In the genomic region with DNA sequence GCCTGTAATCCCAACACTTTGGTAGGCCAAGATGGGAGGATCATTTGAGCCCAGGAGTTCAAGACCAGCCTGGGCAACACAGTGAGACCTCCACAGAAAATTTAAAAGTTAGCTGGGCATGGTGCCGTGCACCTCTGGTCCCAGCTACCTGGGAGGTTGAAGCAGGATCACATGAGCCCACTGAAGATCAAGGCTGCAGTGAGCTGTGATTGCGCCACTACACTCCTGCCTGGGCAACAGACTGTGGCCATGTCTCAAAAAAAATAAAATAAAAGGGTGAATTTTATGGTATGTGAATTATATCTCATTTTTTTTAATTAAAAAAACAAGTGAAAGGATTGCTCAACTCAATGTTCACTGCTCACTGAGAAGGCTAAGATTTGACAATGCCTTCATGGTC, we compare ENCODE assay signal across 27 cellular contexts. TPM values are rescaled to one million over a fixed set of nuclear protein-coding genes. Genes with fewer than 3 reads are reported as not detected.
DNase-seq lines count a peak whose midpoint lies in the region; ATAC-seq, FAIRE-seq and TF ChIP-seq lines count a peak whose summit lies in the region.
"Had no signal": no experiment of that assay in that cellular context is flagged by ENCODE, and none has a peak within 500 bp of the region (broad histone marks: within the 10 kb centered on the region; RNA-seq: fewer than 3 reads in every experiment).

No MANE protein-coding gene starts in this region.

- no peak overlapping the region for H2BK20ac ChIP-seq in H1 (ENCODE audit: low read length)

- H2AFZ ChIP-seq in mammary epithelial cell (ENCODE audit: low read depth, low read length) (no peak overlapping the region), H1 (ENCODE audit: low read length) (no peak overlapping the region)

- H3K9ac ChIP-seq in mammary epithelial cell (ENCODE audit: insufficient read depth, low read length) (no peak overlapping the region), H1 (replicated peaks in 1 of 4; ENCODE audit: extremely low read depth in 1 of 4, low read depth in 3 of 4, low read length in 3 of 4) (no peak overlapping the region)

- H3K23me2 ChIP-seq in H1 (ENCODE audit: low read depth, low read length), result no peaks in the 10 kb centered on the region

- peaks cover 38% of the 10 kb centered on the region for H3K4me1 Mint-ChIP-seq in MCF 10A (ENCODE audit: insufficient read depth, unreplicated experiment)
- peaks cover 62% of the 10 kb centered on the region for H3K4me1 Mint-ChIP-seq in T-helper 17 cell

- no peak overlapping the region for H4K91ac ChIP-seq in H1 (replicated peaks; ENCODE audit: insufficient read length, low read length)

- peaks cover 96% of the 10 kb centered on the region for H3K79me2 ChIP-seq in mammary epithelial cell (ENCODE audit: insufficient read depth, low read length)
- H3K79me2 ChIP-seq in H1 (ENCODE audit: control insufficient read depth in 1 of 2, insufficient read depth in 2 of 2, low read length in 2 of 2), result peaks cover 28 to 100% of the 10 kb centered on the region in 2 experiments

- no peaks in the 10 kb centered on the region for H3K27me3 Mint-ChIP-seq in MCF 10A (ENCODE audit: insufficient read depth, unreplicated experiment)
- no peaks in the 10 kb centered on the region for H3K27me3 Mint-ChIP-seq in T-helper 17 cell

- ATAC-seq in T-helper 17 cell, result no peak
- ATAC-seq: gastrocnemius medialis, GM12878, lower lobe of right lung, SK-N-SH treated with all-trans-retinoic acid at 6 μM for 48 hours had no signal

- H3K36me3 ChIP-seq in mammary epithelial cell (ENCODE audit: insufficient read depth, low read length) (peaks cover 4% of the 10 kb centered on the region), H1 (ENCODE audit: control insufficient read depth in 2 of 4, insufficient read depth in 4 of 4, low read length in 3 of 4) (peaks cover 0 to 25% (median 2%) of the 10 kb centered on the region in 4 experiments; a peak in 3 of 8 replicates)
- H3K36me3 ChIP-seq: gastrocnemius medialis had no signal

- no peaks in the 10 kb centered on the region for H3K4me1 ChIP-seq in mammary epithelial cell (ENCODE audit: insufficient read depth, low read length)
- peaks cover 0 to 3% (median 0%) of the 10 kb centered on the region in 4 experiments; a peak in 3 of 7 replicates for H3K4me1 ChIP-seq in H1 (replicated peaks in 1 of 4; ENCODE audit: control insufficient read depth in 3 of 4, insufficient read depth in 4 of 4, low read length in 3 of 4)

- CTCF ChIA-PET in MCF 10A (lab: Yijun Ruan, JAX) (interaction anchor here (0.9 to 1.1 kb wide), 2 partner anchors 96 to 120 kb away, joined by 3 read pairs; no protein-coding TSS in a partner anchor), mammary epithelial cell (lab: Charles Lee; ENCODE audit: low non-redundant PET) (interaction anchor here (0.7 kb wide), 1 partner anchor 49 kb away, joined by 8 read pairs; no protein-coding TSS in a partner anchor), H1 (lab: Charles Lee; ENCODE audit: partially characterized antibody) (interaction anchor here (1.2 to 2.0 kb wide), 2 partner anchors 46 to 67 kb away, joined by 3 to 7 read pairs; no protein-coding TSS in a partner anchor)

- H3K14ac ChIP-seq in H1 (ENCODE audit: insufficient read length), result no peak overlapping the region

- no peak overlapping the region for H3K4ac ChIP-seq in H1 (replicated peaks; ENCODE audit: insufficient read length, low read depth, low read length)

- TF ChIP-seq POLR2A in H1 (IDR thresholded peaks at IDR 0.05; ENCODE audit: control extremely low read depth in 1 of 2, low read depth in 2 of 2, low read length in 2 of 2) (no peak), lower leg skin (IDR thresholded peaks at IDR 0.05) (no peak), erythroblast (IDR thresholded peaks at IDR 0.05; ENCODE audit: low read length) (no peak)

- no peak overlapping the region for H2BK12ac ChIP-seq in H1 (ENCODE audit: low read depth, low read length)

- no peak for TF ChIP-seq EP300 in H1 (IDR thresholded peaks at IDR 0.05; ENCODE audit: borderline replicate concordance in 1 of 2, low read depth in 2 of 2, low read length in 2 of 2)

- no peaks in the 10 kb centered on the region for H3K27me3 ChIP-seq in mammary epithelial cell (ENCODE audit: insufficient read depth, low read length)
- no peaks in the 10 kb centered on the region for H3K27me3 ChIP-seq in H1 (replicated peaks in 1 of 4; ENCODE audit: control insufficient read depth in 3 of 4, extremely low read depth in 1 of 4, insufficient read depth in 3 of 4, low read length in 3 of 4)
- H3K27me3 ChIP-seq: dorsolateral prefrontal cortex, gastrocnemius medialis had no signal

- TF ChIP-seq CTCF in MCF 10A (IDR thresholded peaks at IDR 0.05; ENCODE audit: unreplicated experiment), result no peak
- TF ChIP-seq CTCF in mammary epithelial cell (conservative IDR thresholded peaks at IDR 0.05 in 1 of 2, IDR thresholded peaks at IDR 0.05 in 1 of 2; ENCODE audit: extremely low read depth in 1 of 2, insufficient read depth in 1 of 2, low read depth in 1 of 2, low read length in 2 of 2), result no peak
- no peak for TF ChIP-seq CTCF in H1 (IDR thresholded peaks at IDR 0.05; ENCODE audit: control extremely low read depth in 1 of 3, insufficient read depth in 1 of 3, low read depth in 1 of 3, low read length in 3 of 3)
- no peak for TF ChIP-seq CTCF in lower leg skin (IDR thresholded peaks at IDR 0.05)
- no peak for TF ChIP-seq CTCF in coronary artery (IDR thresholded peaks at IDR 0.05)

- POLR2A ChIA-PET in MCF 10A (lab: Yijun Ruan, JAX), result interaction anchor here (0.9 to 9.6 kb wide), 3 partner anchors 8 to 63 kb away, joined by 3 to 193 read pairs (median 4); a partner anchor contains a TSS
- POLR2A ChIA-PET in H1 (lab: Charles Lee; ENCODE audit: partially characterized antibody), result interaction anchor here (1.0 to 1.5 kb wide), 2 partner anchors 9 to 12 kb away, joined by 4 to 5 read pairs; a partner anchor contains a TSS

- intact Hi-C loops in MCF 10A (cut with micrococcal nuclease) (no loop called here), mammary epithelial cell (cut with micrococcal nuclease) (no loop called here), lower leg skin (cut with DNase I; ENCODE audit: low total_unique reads) (no loop called here)

- TF ChIP-seq RAD21 in H1 (IDR thresholded peaks at IDR 0.05 in 1 of 2, conservative IDR thresholded peaks at IDR 0.05 in 1 of 2; ENCODE audit: low read depth in 2 of 2, low read length in 2 of 2), result no peak

- no peaks in the 10 kb centered on the region; the same call in 1 of the 2 replicates for H3K79me1 ChIP-seq in H1 (ENCODE audit: low read depth, low read length)

- H3K27ac Mint-ChIP-seq in MCF 10A (ENCODE audit: low read depth, unreplicated experiment) (peak overlapping the region; percentile 55), T-helper 17 cell (peak overlapping the region; percentile 74)
- H3K27ac Mint-ChIP-seq: nephron had no signal

- dilution Hi-C loops in mammary epithelial cell (cut with HindIII; ENCODE audit: low sequenced_read_pairs), result no loop called here

- no peak overlapping the region for H3K27ac ChIP-seq in mammary epithelial cell (ENCODE audit: insufficient read depth, low read depth, low read length)
- H3K27ac ChIP-seq in H1 (ENCODE audit: low read depth, low read length), result no peak overlapping the region
- no peak overlapping the region for H3K27ac ChIP-seq in coronary artery
- H3K27ac ChIP-seq: dorsolateral prefrontal cortex, gastrocnemius medialis, lower lobe of right lung, thoracic aorta had no signal

- H2BK5ac ChIP-seq in H1 (ENCODE audit: low read depth, low read length), result no peak overlapping the region

- no peak overlapping the region for H3K18ac ChIP-seq in H1 (ENCODE audit: extremely low read depth, low read length)

- no peaks in the 10 kb centered on the region for H3K9me3 Mint-ChIP-seq in MCF 10A (ENCODE audit: unreplicated experiment)
- H3K9me3 Mint-ChIP-seq: nephron; T-helper 1 cell treated with Interleukin-12 subunit alpha and Interleukin-12 subunit beta and Interleukin-4 antibody, amounts not matched to agents 30 μg/mL and 1 μg/mL, for 36 hours had no signal

- BruUV-seq in MCF 10A (replicated peaks; lab: Mats Ljungman, UMichigan) (no TSS peak), mammary epithelial cell (replicated peaks; lab: Mats Ljungman, UMichigan) (no TSS peak)

- H4K20me1 ChIP-seq in mammary epithelial cell (ENCODE audit: insufficient read depth, low read length), result no peaks in the 10 kb centered on the region
- peaks cover 15 to 16% of the 10 kb centered on the region in 2 experiments for H4K20me1 ChIP-seq in H1 (replicated peaks in 1 of 2; ENCODE audit: control insufficient read depth in 1 of 2, insufficient read depth in 2 of 2, low read length in 2 of 2)

- 100% methylated on average over 1 of the region's 2 CpGs for WGBS in mammary epithelial cell (ENCODE audit: low coverage, missing lambda C conversion rate)
- WGBS in H1 (ENCODE audit: extremely low coverage in 1 of 2, insufficient coverage in 1 of 2, insufficient read length in 1 of 2, insufficient replicate concordance in 2 of 2, low coverage in 1 of 2, low lambda C conversion rate in 2 of 2, missing lambda C conversion rate in 1 of 2), 2 experiments, result 92% methylated on average over 2 of the region's 2 CpGs; no CpG with 5 or more reads in 1 of the 2 experiments
- 90 to 98% methylated on average over 2 of the region's 2 CpGs for WGBS in lower leg skin, 2 donors

- H3K4me3 ChIP-seq in mammary epithelial cell (replicated peaks in 1 of 3; ENCODE audit: insufficient read depth in 1 of 3, low read depth in 2 of 3, low read length in 3 of 3), result no peak overlapping the region
- no peak overlapping the region for H3K4me3 ChIP-seq in H1 (ENCODE audit: extremely low read depth in 1 of 4, insufficient read depth in 2 of 4, low read depth in 3 of 4, low read length in 4 of 4)
- H3K4me3 ChIP-seq in lower leg skin (ENCODE audit: low read depth, poor library complexity, severe bottlenecking), result no peak overlapping the region
- no peak overlapping the region for H3K4me3 ChIP-seq in coronary artery
- H3K4me3 ChIP-seq: dorsolateral prefrontal cortex, gastrocnemius medialis, GM12878, HAP-1, lower lobe of right lung, thoracic aorta had no signal

- no peak for FAIRE-seq in H1 (lab: Jason Lieb, UNC)
- FAIRE-seq: GM12878, TTC549, urothelium cell line had no signal

- no peak for DNase-seq in MCF 10A (ENCODE audit: unreplicated experiment)
- no peak for DNase-seq in mammary epithelial cell
- DNase-seq in T-helper 17 cell, result no peak
- no peak for DNase-seq in H1 (ENCODE audit: low read depth in 1 of 2, low spot score in 2 of 2)
- no peak for DNase-seq in lower leg skin (ENCODE audit: low spot score in 2 of 2)
- DNase-seq in erythroblast (lab: John Stamatoyannopoulos, UW), result no peak
- no peak for DNase-seq in coronary artery (ENCODE audit: low spot score)
- DNase-seq: activated effector memory CD4-positive, alpha-beta T cell treated with Interleukin-2 at 50 U/mL for 16 hours; amygdala; DMS153; dorsolateral prefrontal cortex; gastrocnemius medialis; kidney glomerular epithelial cell; lower lobe of right lung; NCI-H146; NCI-H226; NCI-H69; Right ventricle myocardium superior; stimulated activated naive CD4-positive, alpha-beta T cell treated with Interleukin-2 at 50 U/mL for 16 hours had no signal

- no peak overlapping the region for H3K56ac ChIP-seq in H1 (replicated peaks; ENCODE audit: insufficient read length, low read depth, low read length)

- H4K5ac ChIP-seq in H1 (ENCODE audit: insufficient read length, low read depth, low read length), result no peak overlapping the region

- no peak overlapping the region for H3K4me3 Mint-ChIP-seq in MCF 10A (ENCODE audit: unreplicated experiment)
- peak overlapping the region; percentile 15 for H3K4me3 Mint-ChIP-seq in T-helper 17 cell
- H3K4me3 Mint-ChIP-seq: nephron; T-helper 1 cell treated with Interleukin-12 subunit alpha and Interleukin-12 subunit beta and Interleukin-4 antibody, amounts not matched to agents 30 μg/mL and 1 μg/mL, for 36 hours had no signal

- no peak overlapping the region for H2BK15ac ChIP-seq in H1 (ENCODE audit: low read length)

- in situ Hi-C loops in mammary epithelial cell (cut with MboI; ENCODE audit: low sequenced_read_pairs in 2 of 2), result no loop called here

- no peak overlapping the region for H3K4me2 ChIP-seq in mammary epithelial cell (ENCODE audit: insufficient read depth, low read depth, low read length)
- H3K4me2 ChIP-seq in H1 (ENCODE audit: insufficient read depth in 1 of 2, low read depth in 2 of 2, low read length in 2 of 2), result no peak overlapping the region

- H3K9me3 ChIP-seq in mammary epithelial cell (replicated peaks; ENCODE audit: insufficient read depth, low read length) (no peaks in the 10 kb centered on the region), T-helper 17 cell (ENCODE audit: control insufficient read depth, low read length, poor library complexity, severe bottlenecking) (no peaks in the 10 kb centered on the region), H1 (ENCODE audit: insufficient read depth in 2 of 2, low read depth in 1 of 2, low read length in 1 of 2) (no peaks in the 10 kb centered on the region)
- H3K9me3 ChIP-seq: gastrocnemius medialis, HAP-1, lower lobe of right lung, thoracic aorta had no signal

- no peak overlapping the region for H2AK5ac ChIP-seq in H1 (ENCODE audit: low read depth, low read length)

- H2BK120ac ChIP-seq in H1 (replicated peaks; ENCODE audit: low read depth, low read length), result no peak overlapping the region

- peaks cover 47% of the 10 kb centered on the region for H3K36me3 Mint-ChIP-seq in MCF 10A (ENCODE audit: insufficient read depth, unreplicated experiment)
- H3K36me3 Mint-ChIP-seq in T-helper 17 cell (ENCODE audit: low read depth), result peaks cover 19% of the 10 kb centered on the region

- H3K23ac ChIP-seq in H1 (ENCODE audit: insufficient read length), result no peak overlapping the region

- H4K8ac ChIP-seq in H1 (ENCODE audit: extremely low read depth, insufficient read depth, low read length), result no peak overlapping the region

RNA-seq across cellular contexts. Expression of a gene that starts 8.7 kb away (rescaled TPM):
- total RNA-seq in MCF 10A (2022) (48.7 and 61.0 TPM in 2 replicates), mammary epithelial cell (10 to 100 TPM; 20.5 to 24.6 TPM), T-helper 17 cell (100 to 1,000 TPM; 163 to 182 TPM), lower leg skin (10 to 100 TPM; 23.6 to 37.9 (median 33.0) TPM)
- polyA plus RNA-seq in mammary epithelial cell (4.9 TPM), H1 (2011; rRNA removed) (3.3 and 5.1 TPM in 2 replicates)
- 121 TPM for polyA minus RNA-seq in mammary epithelial cell
- total RNA-seq in H1 (2021; fragmentation: NEBNext Ultra II Directional; extraction: Animal tissue kit (Norgen Biotek cat#: 25700)), result 28.8 and 29.2 TPM in 2 replicates
- polyA plus RNA-seq in H1 (2011; cell fraction: cytosol; rRNA removed), result 8.3 TPM
- polyA plus RNA-seq in H1 (2011; cell fraction: nucleus; rRNA removed), result 20.1 TPM
- 15.0 to 19.7 TPM (median 16.4 TPM) in 4 replicates for polyA plus RNA-seq in H1 (2012, experiment 1 of 2)
- polyA plus RNA-seq in H1 (2012, experiment 2 of 2), result 1.1 TPM
- polyA plus RNA-seq in H1 (2013, experiment 1 of 2), result 21.7 TPM
- 21.9 TPM for polyA plus RNA-seq in H1 (2013, experiment 2 of 2)
- polyA minus RNA-seq in H1 (2011; rRNA and poly(A)+ RNA removed), result 20.5 and 20.9 TPM in 2 replicates
- 18.4 TPM for polyA minus RNA-seq in H1 (2011; cell fraction: cytosol; rRNA and poly(A)+ RNA removed)
- 52.9 TPM for polyA minus RNA-seq in H1 (2011; cell fraction: nucleus; rRNA and poly(A)+ RNA removed)

RNA-seq across cellular contexts. Expression of a gene that starts 9.1 kb away (rescaled TPM):
- total RNA-seq in MCF 10A (2022) (56.5 and 74.8 TPM in 2 replicates), mammary epithelial cell (10 to 100 TPM; 35.8 to 37.9 TPM), T-helper 17 cell (10 to 100 TPM; 28.0 to 28.2 TPM), lower leg skin (10 to 100 TPM; 21.7 to 32.5 (median 28.9) TPM)
- polyA plus RNA-seq in mammary epithelial cell (18.0 TPM), H1 (2011; rRNA removed) (10.9 and 20.9 TPM in 2 replicates)
- polyA minus RNA-seq in mammary epithelial cell, result 37.6 TPM
- total RNA-seq in H1 (2021; fragmentation: NEBNext Ultra II Directional; extraction: Animal tissue kit (Norgen Biotek cat#: 25700)), result 40.4 and 43.6 TPM in 2 replicates
- polyA plus RNA-seq in H1 (2011; cell fraction: cytosol; rRNA removed), result 22.2 TPM
- 12.5 TPM for polyA plus RNA-seq in H1 (2011; cell fraction: nucleus; rRNA removed)
- 21.1 to 34.1 TPM (median 24.2 TPM) in 4 replicates for polyA plus RNA-seq in H1 (2012, experiment 1 of 2)
- 4.3 TPM for polyA plus RNA-seq in H1 (2012, experiment 2 of 2)
- polyA plus RNA-seq in H1 (2013, experiment 1 of 2), result 29.1 TPM
- 31.8 TPM for polyA plus RNA-seq in H1 (2013, experiment 2 of 2)
- 29.0 and 29.3 TPM in 2 replicates for polyA minus RNA-seq in H1 (2011; rRNA and poly(A)+ RNA removed)
- 11.0 TPM for polyA minus RNA-seq in H1 (2011; cell fraction: cytosol; rRNA and poly(A)+ RNA removed)
- 14.6 TPM for polyA minus RNA-seq in H1 (2011; cell fraction: nucleus; rRNA and poly(A)+ RNA removed)

RNA-seq across cellular contexts. Expression of a gene that starts 48.0 kb away (rescaled TPM):
- total RNA-seq in MCF 10A (2022) (45.6 and 52.5 TPM in 2 replicates), mammary epithelial cell (10 to 100 TPM; 15.8 to 19.4 TPM), T-helper 17 cell (10 to 100 TPM; 14.6 to 18.3 TPM), lower leg skin (10 to 100 TPM; 12.0 to 35.8 (median 17.0) TPM)
- polyA plus RNA-seq in mammary epithelial cell (15.2 TPM), H1 (2011; rRNA removed) (14.5 and 22.7 TPM in 2 replicates)
- polyA minus RNA-seq in mammary epithelial cell, result 19.4 TPM
- total RNA-seq in H1 (2021; fragmentation: NEBNext Ultra II Directional; extraction: Animal tissue kit (Norgen Biotek cat#: 25700)), result 42.9 and 44.1 TPM in 2 replicates
- 31.6 TPM for polyA plus RNA-seq in H1 (2011; cell fraction: cytosol; rRNA removed)
- polyA plus RNA-seq in H1 (2011; cell fraction: nucleus; rRNA removed), result 12.4 TPM
- 39.7 to 72.2 TPM (median 46.4 TPM) in 4 replicates for polyA plus RNA-seq in H1 (2012, experiment 1 of 2)
- 14.9 TPM for polyA plus RNA-seq in H1 (2012, experiment 2 of 2)
- polyA plus RNA-seq in H1 (2013, experiment 1 of 2), result 41.5 TPM
- polyA plus RNA-seq in H1 (2013, experiment 2 of 2), result 45.3 TPM
- polyA minus RNA-seq in H1 (2011; rRNA and poly(A)+ RNA removed), result 18.5 and 26.1 TPM in 2 replicates
- 14.9 TPM for polyA minus RNA-seq in H1 (2011; cell fraction: cytosol; rRNA and poly(A)+ RNA removed)
- 17.2 TPM for polyA minus RNA-seq in H1 (2011; cell fraction: nucleus; rRNA and poly(A)+ RNA removed)
